Comparison of ENCODE assay signal across 27 cellular contexts in the genomic region with DNA sequence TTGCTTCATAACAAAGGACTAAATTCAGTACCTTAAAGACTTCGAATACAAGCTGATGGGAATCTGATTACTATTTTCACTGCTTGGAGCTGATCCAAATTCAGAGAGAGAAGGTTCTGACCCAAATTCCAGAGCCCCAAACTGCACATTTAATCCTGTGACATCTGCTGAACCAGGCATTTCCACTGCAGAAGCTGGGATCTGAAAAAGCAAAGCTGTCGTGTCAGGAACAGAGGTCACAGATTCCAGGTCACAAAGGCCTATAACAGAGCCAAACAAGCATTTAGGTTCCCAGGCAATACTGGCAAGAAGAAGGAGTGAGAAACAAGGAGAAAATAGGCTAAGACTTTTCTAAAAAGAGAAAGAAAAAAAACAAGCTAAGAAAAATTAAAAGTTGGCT.
DNase-seq lines count a peak whose midpoint lies in the region; ATAC-seq, FAIRE-seq and TF ChIP-seq lines count a peak whose summit lies in the region.
"Had no signal": no experiment of that assay in that cellular context is flagged by ENCODE, and none has a peak within 500 bp of the region (broad histone marks: within the 10 kb centered on the region; RNA-seq: fewer than 3 reads in every experiment).

No MANE protein-coding gene starts in this region.

- no TSS peak for BruUV-seq in Panc1 (replicated peaks; lab: Mats Ljungman, UMichigan)

- peaks cover 42% of the 10 kb centered on the region for H3K36me3 ChIP-seq in Panc1 (ENCODE audit: control insufficient read depth, insufficient read depth, low read length)
- H3K36me3 ChIP-seq in mesodermal cell (ENCODE audit: control insufficient read depth, insufficient read depth, low read length) = peaks cover 92% of the 10 kb centered on the region

- no peaks in the 10 kb centered on the region for H3K9me3 Mint-ChIP-seq in effector memory CD8-positive, alpha-beta T cell
- H3K9me3 Mint-ChIP-seq: CD4-positive, CD25-positive, alpha-beta regulatory T cell; naive B cell had no signal

- H3K4me1 ChIP-seq in A549 (peaks cover 73% of the 10 kb centered on the region), Panc1 (ENCODE audit: control insufficient read depth, insufficient read depth, low read length) (peaks cover 22% of the 10 kb centered on the region), mesodermal cell (ENCODE audit: control insufficient read depth, insufficient read depth, low read length, poor library complexity, severe bottlenecking) (no peaks in the 10 kb centered on the region)
- H3K4me1 ChIP-seq: upper lobe of right lung had no signal

- in situ Hi-C loops in Panc1 (cut with HindIII; ENCODE audit: low pct_unique_long_range_greater_than_20kb, low sequenced_read_pairs) = no loop called here
- in situ Hi-C loops in ACHN (cut with HindIII; ENCODE audit: low pct_ligation_motif_present, low pct_unique_long_range_greater_than_20kb, low sequenced_read_pairs) = no loop called here

- intact Hi-C loops in Panc1 (cut with micrococcal nuclease; ENCODE audit: unreplicated experiment) = no loop called here

- H3K4me3 ChIP-seq in A549 (no peak overlapping the region), Panc1 (ENCODE audit: low read depth in 2 of 2, low read length in 2 of 2) (no peak overlapping the region), mesodermal cell (ENCODE audit: extremely low read depth, insufficient read depth, low read length, poor library complexity, severe bottlenecking) (no peak overlapping the region), coronary artery (no peak overlapping the region)
- H3K4me3 ChIP-seq: GM12878, GM23248, lung, upper lobe of right lung had no signal

- H3K27ac ChIP-seq in A549 = peak overlapping the region; percentile 53 to 81; a peak in 5 of 6 replicates
- 0 out of 2 replicates have a peak overlapping the region, but pooled peaks have one; percentile 23 for H3K27ac ChIP-seq in Panc1 (ENCODE audit: low read length)
- H3K27ac ChIP-seq in mesodermal cell (ENCODE audit: low read depth, low read length, severe bottlenecking) = peak overlapping the region; percentile 51
- no peak overlapping the region for H3K27ac ChIP-seq in coronary artery
- H3K27ac ChIP-seq: GM23248, upper lobe of right lung had no signal

- H3K27me3 Mint-ChIP-seq in effector memory CD8-positive, alpha-beta T cell = no peaks in the 10 kb centered on the region
- H3K27me3 Mint-ChIP-seq: CD4-positive, CD25-positive, alpha-beta regulatory T cell; naive B cell; progenitor cell of endocrine pancreas had no signal

- H3K27me3 ChIP-seq in Panc1 (ENCODE audit: control insufficient read depth, insufficient read depth, low read length) = no peaks in the 10 kb centered on the region
- H3K27me3 ChIP-seq: upper lobe of right lung had no signal

- no peak overlapping the region for H3K4me3 Mint-ChIP-seq in effector memory CD8-positive, alpha-beta T cell
- H3K4me3 Mint-ChIP-seq: CD4-positive, CD25-positive, alpha-beta regulatory T cell; naive B cell had no signal

- H3K4me1 Mint-ChIP-seq in effector memory CD8-positive, alpha-beta T cell (ENCODE audit: low read depth in 2 of 2) = peaks cover 0 to 5% of the 10 kb centered on the region in 2 donors

- no peak for TF ChIP-seq EP300 in A549 (IDR thresholded peaks at IDR 0.05)

- peak overlapping the region; percentile 5; the same call in 1 of the 3 replicates for H3K4me2 ChIP-seq in A549

- TF ChIP-seq POLR2A in A549 (IDR thresholded peaks at IDR 0.05; ENCODE audit: low read length) = no peak

- H3K36me3 Mint-ChIP-seq in effector memory CD8-positive, alpha-beta T cell (ENCODE audit: insufficient read depth) = peaks cover 48% of the 10 kb centered on the region

- no peak for FAIRE-seq in A549 (lab: Jason Lieb, UNC)
- FAIRE-seq: GM12878, HTR-8/SVneo, islet of Langerhans, small intestine had no signal

- H3K9me3 ChIP-seq in A549 = no peaks in the 10 kb centered on the region
- no peaks in the 10 kb centered on the region for H3K9me3 ChIP-seq in Panc1 (ENCODE audit: control insufficient read depth, insufficient read depth, low read depth, low read length)
- H3K9me3 ChIP-seq in mesodermal cell (ENCODE audit: control insufficient read depth, low read length) = no peaks in the 10 kb centered on the region
- H3K9me3 ChIP-seq: upper lobe of right lung had no signal

- ATAC-seq in A549 (no peak), Panc1 (no peak), HG03439 (IDR thresholded peaks at IDR 0.05; ENCODE audit: unreplicated experiment) (no peak)
- ATAC-seq in effector memory CD8-positive, alpha-beta T cell (replicated peaks) = no peak
- ATAC-seq: GM12878, upper lobe of right lung had no signal

- WGBS in A549 (ENCODE audit: missing lambda C conversion rate) = 88% methylated on average over 2 of the region's 2 CpGs
- 90 to 100% methylated on average over 1 to 2 of the region's 2 CpGs for WGBS in mesodermal cell (ENCODE audit: insufficient coverage in 2 of 2), 2 experiments

- peak overlapping the region; percentile 51 to 70 for H3K27ac Mint-ChIP-seq in effector memory CD8-positive, alpha-beta T cell

- TF ChIP-seq CTCF in A549 (IDR thresholded peaks at IDR 0.05) (no peak), Panc1 (IDR thresholded peaks at IDR 0.05) (no peak), coronary artery (IDR thresholded peaks at IDR 0.05) (no peak)

- TF ChIP-seq RAD21 in A549 (conservative IDR thresholded peaks at IDR 0.05 in 1 of 2, IDR thresholded peaks at IDR 0.05 in 1 of 2) = no peak

- POLR2A ChIA-PET in A549 (lab: Yijun Ruan, JAX) = interaction anchor here (0.5 to 0.7 kb wide), 2 partner anchors 119 to 120 kb away, joined by 3 read pairs; no protein-coding TSS in a partner anchor
- POLR2A ChIA-PET in Panc1 (lab: Charles Lee) = no interaction called here

- DNase-seq in A549 (ENCODE audit: low read depth in 1 of 2, low spot score in 1 of 2) = no peak
- no peak for DNase-seq in Panc1 (ENCODE audit: low read depth, low spot score)
- DNase-seq in effector memory CD8-positive, alpha-beta T cell = no peak
- DNase-seq in ACHN = no peak
- no peak for DNase-seq in coronary artery (ENCODE audit: low spot score)
- no peak for DNase-seq in NCI-H748 treated with DMSO at 0.1 percent for 48 hours (lab: John Stamatoyannopoulos, UW)
- DNase-seq: activated CD4-positive, alpha-beta T cell treated with anti-CD3 and anti-CD28 coated beads for 4 hours; activated gamma-delta T cell; CD4-positive, CD25-positive, alpha-beta regulatory T cell; DMS153; effector CD8-positive, alpha-beta T cell; GF-D8; naive B cell; NCI-H1105; NCI-H2107; NCI-H82; small intestine; stimulated activated CD4-positive, alpha-beta T cell treated with anti-CD3 and anti-CD28 coated beads, Interleukin-4, amount 100 ng/mL, for 24 hours; upper lobe of right lung had no signal

- CTCF ChIA-PET in A549 (lab: Yijun Ruan, JAX) (interaction anchor here (0.6 to 2.7 kb wide), 10 partner anchors 10 to 131 kb away, joined by 3 to 14 read pairs (median 4); no protein-coding TSS in a partner anchor), Panc1 (lab: Charles Lee) (interaction anchor here (0.6 to 1.5 kb wide), 2 partner anchors 18 to 135 kb away, joined by 4 to 8 read pairs; no protein-coding TSS in a partner anchor)

TF ChIP-seq in A549, 52 proteins besides CTCF, POLR2A, EP300 and RAD21:
- TF ChIP-seq RARB (CRISPR knock-in tag; IDR thresholded peaks at IDR 0.05) (no peak), RFX5 (IDR thresholded peaks at IDR 0.05) (no peak), NFE2L2 (conservative IDR thresholded peaks at IDR 0.05; ENCODE audit: low read length) (no peak), CBX8 (IDR thresholded peaks at IDR 0.05) (no peak), ZSCAN20 (CRISPR knock-in tag; IDR thresholded peaks at IDR 0.05) (no peak), FOSB (CRISPR knock-in tag; IDR thresholded peaks at IDR 0.05) (no peak), PHF8 (IDR thresholded peaks at IDR 0.05; ENCODE audit: borderline replicate concordance, low read depth) (no peak)
- TF ChIP-seq, protein P1, sequence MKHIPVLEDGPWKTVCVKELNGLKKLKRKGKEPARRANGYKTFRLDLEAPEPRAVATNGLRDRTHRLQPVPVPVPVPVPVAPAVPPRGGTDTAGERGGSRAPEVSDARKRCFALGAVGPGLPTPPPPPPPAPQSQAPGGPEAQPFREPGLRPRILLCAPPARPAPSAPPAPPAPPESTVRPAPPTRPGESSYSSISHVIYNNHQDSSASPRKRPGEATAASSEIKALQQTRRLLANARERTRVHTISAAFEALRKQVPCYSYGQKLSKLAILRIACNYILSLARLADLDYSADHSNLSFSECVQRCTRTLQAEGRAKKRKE (CRISPR knock-in tag; IDR thresholded peaks at IDR 0.05; ENCODE audit: low read depth) = no peak

Comparison
In these comparisons a context has a peak if more than half of its experiments do, and no peak if none do; other contexts are left out.
1. H3K27ac ChIP-seq: peak in A549 (2 of 2), Panc1 (single experiment) and mesodermal cell (single experiment); none in coronary artery (0 of 2).